ENCODE assay signal across 8 cellular contexts in genomic region chr7:44491229-44491628, GRCh38. TPM values are rescaled to one million over a fixed set of nuclear protein-coding genes. Genes with fewer than 3 reads are reported as not detected.
DNase-seq lines count a peak whose midpoint lies in the region; ATAC-seq and TF ChIP-seq lines count a peak whose summit lies in the region.

No MANE protein-coding gene starts in this region.

- TF ChIP-seq CTCF in heart left ventricle (IDR thresholded peaks at IDR 0.05) (no peak), astrocyte of the spinal cord (IDR thresholded peaks at IDR 0.05; ENCODE audit: low read depth, low read length) (no peak)

- peak overlapping the region; percentile 93 for H3K4me3 Mint-ChIP-seq in memory B cell

- no peaks in the 10 kb centered on the region for H3K9me3 ChIP-seq in heart left ventricle

- H3K27ac Mint-ChIP-seq in memory B cell = peak overlapping the region; percentile 87

- H3K27me3 ChIP-seq in heart left ventricle = peaks cover 0 to 4% (median 0%) of the 10 kb centered on the region in 9 donors

- WGBS in heart left ventricle, 4 donors = 8 to 16% (median 9%) methylated on average over 3 of the region's 3 CpGs
- WGBS in urinary bladder = 6% methylated on average over 3 of the region's 3 CpGs

- peaks cover 25% of the 10 kb centered on the region for H3K4me1 Mint-ChIP-seq in memory B cell

- H3K4me3 ChIP-seq in heart left ventricle (peak overlapping the region in 11 of 12 donors; percentile 60 to 96 (median 91)), astrocyte of the spinal cord (ENCODE audit: low read depth, low read length) (peak overlapping the region; percentile 86), urinary bladder (ENCODE audit: low read depth, low read length) (peak overlapping the region; percentile 83)

- H3K9me3 Mint-ChIP-seq in memory B cell = no peaks in the 10 kb centered on the region

- H3K36me3 Mint-ChIP-seq in memory B cell = peaks cover 6% of the 10 kb centered on the region

- TF ChIP-seq POLR2A in heart left ventricle (IDR thresholded peaks at IDR 0.05) = no peak

- H3K4me1 ChIP-seq in heart left ventricle (peaks cover 8 to 39% (median 26%) of the 10 kb centered on the region in 12 donors), urinary bladder (ENCODE audit: insufficient read depth) (peaks cover 2% of the 10 kb centered on the region)

- DNase-seq in heart left ventricle = no peak
- DNase-seq in left cardiac atrium = no peak
- DNase-seq in astrocyte of the spinal cord (ENCODE audit: low read depth, low spot score) = no peak
- DNase-seq in memory B cell (ENCODE audit: low spot score in 2 of 2) = no peak
- no peak for DNase-seq in DMS53 (lab: John Stamatoyannopoulos, UW)
- no peak for DNase-seq in NCI-H1105 (lab: John Stamatoyannopoulos, UW)

- peak overlapping the region in 10 of 12 donors; percentile 84 to 100 (median 96) for H3K27ac ChIP-seq in heart left ventricle
- H3K27ac ChIP-seq in urinary bladder (ENCODE audit: low read depth) = no peak overlapping the region

- in situ Hi-C loops in astrocyte of the spinal cord (cut with HindIII; ENCODE audit: low sequenced_read_pairs) = no loop called here

- H3K36me3 ChIP-seq in heart left ventricle (no peaks in the 10 kb centered on the region), urinary bladder (ENCODE audit: insufficient read depth) (no peaks in the 10 kb centered on the region)

- intact Hi-C loops in heart left ventricle (cut with DNase I) = loop anchor here in 3 of 10 donors (2.0 to 10.0 kb wide), 4 partner anchors 74 to 358 kb away; partner anchors contain the start of genes DDX56 (in 1 of the 3) and H2AZ2 (in 1 of the 3)
- intact Hi-C loops in left cardiac atrium (cut with DNase I) = loop anchor here in 1 of 2 donors (10.0 kb wide), 1 partner anchor 74 kb away; no protein-coding TSS in a partner anchor

- peaks cover 8% of the 10 kb centered on the region for H3K27me3 Mint-ChIP-seq in memory B cell

- no peak for ATAC-seq in heart left ventricle
- no peak for ATAC-seq in left cardiac atrium
- ATAC-seq in memory B cell (ENCODE audit: low read depth) = no peak
- no peak for ATAC-seq in HG03175 (IDR thresholded peaks at IDR 0.05; ENCODE audit: unreplicated experiment)

RNA-seq across cellular contexts. Expression of gene NUDCD3, which starts 0.8 kb away (rescaled TPM):
- total RNA-seq in heart left ventricle = 100 to 1,000 TPM in 4 of 9 donors, 10 to 100 TPM in 5; 59.5 to 133 (median 98.7) TPM
- polyA plus RNA-seq in heart left ventricle = 10 to 100 TPM; 16.7 to 54.6 TPM
- total RNA-seq in left cardiac atrium = 100 to 1,000 TPM in 1 of 2 donors, 10 to 100 TPM in 1; 83.7 to 104 TPM
- total RNA-seq in urinary bladder = 35.9 TPM
- 59.8 TPM for polyA plus RNA-seq in urinary bladder

RNA-seq across cellular contexts. Expression of gene NPC1L1, which starts 49.9 kb away (rescaled TPM):
- total RNA-seq in heart left ventricle = under 1 TPM in 5 of 9 donors, not detected in 4; 0.07 to 0.25 (median 0.14) TPM
- under 1 TPM; 0.03 to 0.11 TPM for polyA plus RNA-seq in heart left ventricle
- total RNA-seq in left cardiac atrium = under 1 TPM; 0.09 to 0.10 TPM
- total RNA-seq in urinary bladder = not detected
- polyA plus RNA-seq in urinary bladder = 0.25 TPM
